ENCODE assay signal across 8 cellular contexts in genomic region chr2:175414872-175415487, GRCh38.
DNase-seq lines count a peak whose midpoint lies in the region; ATAC-seq and TF ChIP-seq lines count a peak whose summit lies in the region.

No MANE protein-coding gene starts in this region.

- H3K36me3 ChIP-seq in Panc1 (ENCODE audit: control insufficient read depth, insufficient read depth, low read length), result no peaks in the 10 kb centered on the region

- H3K9me3 Mint-ChIP-seq in endothelial cell (ENCODE audit: unreplicated experiment) (no peaks in the 10 kb centered on the region), mesothelial cell of epicardium (no peaks in the 10 kb centered on the region)

- H3K4me1 ChIP-seq in Panc1 (ENCODE audit: control insufficient read depth, insufficient read depth, low read length), result no peaks in the 10 kb centered on the region

- POLR2A ChIA-PET in Panc1 (lab: Charles Lee), result no interaction called here

- no peaks in the 10 kb centered on the region; the same call in 1 of the 2 replicates for H3K27me3 ChIP-seq in Panc1 (ENCODE audit: control insufficient read depth, insufficient read depth, low read length)

- ATAC-seq in Panc1, result peak; percentile 94
- ATAC-seq in GM18909 (IDR thresholded peaks at IDR 0.05; ENCODE audit: poor library complexity, unreplicated experiment), result no peak

- intact Hi-C loops in Panc1 (cut with micrococcal nuclease; ENCODE audit: unreplicated experiment), result loop anchor here (2.0 to 10.0 kb wide), 2 partner anchors 270 to 674 kb away; no protein-coding TSS in a partner anchor

- H3K27ac Mint-ChIP-seq in endothelial cell (ENCODE audit: unreplicated experiment), result no peak overlapping the region
- no peak overlapping the region for H3K27ac Mint-ChIP-seq in mesothelial cell of epicardium

- H3K4me3 ChIP-seq in Panc1 (ENCODE audit: low read depth in 2 of 2, low read length in 2 of 2), result no peak overlapping the region

- BruUV-seq in Panc1 (replicated peaks; lab: Mats Ljungman, UMichigan), result no TSS peak

- H3K27me3 Mint-ChIP-seq in endothelial cell (ENCODE audit: unreplicated experiment) (no peaks in the 10 kb centered on the region), mesothelial cell of epicardium (ENCODE audit: low read depth) (peaks cover 15% of the 10 kb centered on the region)

- TF ChIP-seq CTCF in Panc1 (IDR thresholded peaks at IDR 0.05), result peak; percentile 82
- peak; percentile 76 for TF ChIP-seq CTCF in endothelial cell (IDR thresholded peaks at IDR 0.05; ENCODE audit: unreplicated experiment)
- peak; percentile 83 for TF ChIP-seq CTCF in mesothelial cell of epicardium (IDR thresholded peaks at IDR 0.05; ENCODE audit: unreplicated experiment)

- DNase-seq in NCI-H510A treated with DMSO at 0.1 percent for 48 hours (lab: John Stamatoyannopoulos, UW) (peak; percentile 79), NCI-H510A (lab: John Stamatoyannopoulos, UW) (no peak), HS-5 (ENCODE audit: low read depth) (peak; percentile 51), Panc1 (ENCODE audit: low read depth, low spot score) (peak; percentile 61), endothelial cell (ENCODE audit: low spot score) (peak; percentile 67), mesothelial cell of epicardium (ENCODE audit: low spot score in 2 of 2, unreplicated experiment in 2 of 2) (peak; percentile 30 to 42)
- no peak for DNase-seq in activated CD8-positive, alpha-beta memory T cell treated with anti-CD3 and anti-CD28 coated beads, Interleukin-2, amount 50 U/mL, for 48 hours

- H3K27ac ChIP-seq in Panc1 (ENCODE audit: low read length), result no peak overlapping the region

- H3K4me1 Mint-ChIP-seq in endothelial cell (ENCODE audit: unreplicated experiment) (no peaks in the 10 kb centered on the region), mesothelial cell of epicardium (peaks cover 10% of the 10 kb centered on the region)

- H3K4me3 Mint-ChIP-seq in endothelial cell (ENCODE audit: unreplicated experiment) (no peak overlapping the region), mesothelial cell of epicardium (no peak overlapping the region)

- H3K36me3 Mint-ChIP-seq in endothelial cell (ENCODE audit: low read depth, unreplicated experiment), result no peaks in the 10 kb centered on the region
- H3K36me3 Mint-ChIP-seq in mesothelial cell of epicardium, result no peaks in the 10 kb centered on the region

- CTCF ChIA-PET in Panc1 (lab: Charles Lee), result interaction anchor here (1.0 kb wide), 1 partner anchor 41 kb away, joined by 8 read pairs; no protein-coding TSS in a partner anchor

- H3K9me3 ChIP-seq in Panc1 (ENCODE audit: control insufficient read depth, insufficient read depth, low read depth, low read length), result no peaks in the 10 kb centered on the region

- in situ Hi-C loops in Panc1 (cut with HindIII; ENCODE audit: low pct_unique_long_range_greater_than_20kb, low sequenced_read_pairs), result no loop called here

Comparison
In these comparisons a context has a peak if more than half of its experiments do, and no peak if none do; other contexts are left out.
1. DNase-seq: peak in NCI-H510A treated with DMSO at 0.1 percent for 48 hours (single experiment), HS-5 (single experiment), Panc1 (single experiment), endothelial cell (single experiment) and mesothelial cell of epicardium (2 of 2); none in NCI-H510A (single experiment) and activated CD8-positive, alpha-beta memory T cell treated with anti-CD3 and anti-CD28 coated beads, Interleukin-2, amount 50 U/mL, for 48 hours (single experiment).
2. Peak in every context shown above with its lines, with median percentiles within 50 percentile points of each other: CTCF ChIP-seq.